9 cellular contexts compared by ENCODE assay signal in genomic region chr11:124897681-124898680, GRCh38. TPM values are rescaled to one million over a fixed set of nuclear protein-coding genes. Genes with fewer than 3 reads are reported as not detected.
DNase-seq lines count a peak whose midpoint lies in the region; ATAC-seq and TF ChIP-seq lines count a peak whose summit lies in the region.
"Had no signal": no experiment of that assay in that cellular context is flagged by ENCODE, and none has a peak within 500 bp of the region (broad histone marks: within the 10 kb centered on the region; RNA-seq: fewer than 3 reads in every experiment).

Gene ROBO4 (minus strand): TSS chr11:124897865. CDS start chr11:124897795, 70 bp downstream.

- peaks cover 55% of the 10 kb centered on the region for H3K27me3 Mint-ChIP-seq in T-helper 17 cell

- H3K4me1 Mint-ChIP-seq in T-helper 17 cell = peaks cover 11% of the 10 kb centered on the region

- ATAC-seq in T-helper 17 cell = no peak
- no peak for ATAC-seq in HG03045 (IDR thresholded peaks at IDR 0.05; ENCODE audit: unreplicated experiment)
- no peak for ATAC-seq in activated CD4-positive, CD25-positive, alpha-beta regulatory T cell treated with anti-CD3 and anti-CD28 coated beads, Interleukin-2, amount 50 U/mL, for 24 hours

- peak; percentile 20 for TF ChIP-seq CTCF in foreskin fibroblast (IDR thresholded peaks at IDR 0.05; ENCODE audit: low read depth, low read length)
- TF ChIP-seq CTCF in GM13977 (IDR thresholded peaks at IDR 0.05; ENCODE audit: extremely low read depth, insufficient read depth, missing control alignments) = no peak

- no peak within 1 kb of the TSS for H3K4me3 Mint-ChIP-seq in T-helper 17 cell
- H3K4me3 Mint-ChIP-seq: activated naive CD4-positive, alpha-beta T cell treated with anti-CD3 and anti-CD28 coated beads, Interleukin-2, amount 50 U/mL, for 24 hours had no signal

- DNase-seq in Caki2 (ENCODE audit: low read depth) = peak; percentile 39
- DNase-seq in T-helper 17 cell = no peak
- DNase-seq in foreskin fibroblast = peak; percentile 91 to 95
- DNase-seq in posterior vena cava (ENCODE audit: low spot score) = no peak
- DNase-seq in DMS53 treated with DMSO at 0.1 percent for 48 hours (lab: John Stamatoyannopoulos, UW; ENCODE audit: unreplicated experiment) = no peak
- no peak for DNase-seq in GM13977 (ENCODE audit: low spot score)

- H3K4me3 ChIP-seq in foreskin fibroblast (ENCODE audit: low read depth in 1 of 2, low read length in 2 of 2) = no peak within 1 kb of the TSS

- H3K9me3 ChIP-seq in T-helper 17 cell (ENCODE audit: control insufficient read depth, low read length, poor library complexity, severe bottlenecking) = no peaks in the 10 kb centered on the region

- in situ Hi-C loops in Caki2 (cut with HindIII; ENCODE audit: low pct_unique_long_range_greater_than_20kb, low sequenced_read_pairs) = no loop called here
- in situ Hi-C loops in GM13977 (cut with MboI; ENCODE audit: low pct_unique_long_range_greater_than_20kb, low sequenced_read_pairs, unreplicated experiment) = no loop called here

- H3K27ac Mint-ChIP-seq in T-helper 17 cell = peak within 1 kb of the TSS; percentile 51
- H3K27ac Mint-ChIP-seq: activated naive CD4-positive, alpha-beta T cell treated with anti-CD3 and anti-CD28 coated beads, Interleukin-2, amount 50 U/mL, for 24 hours had no signal

- peaks cover 5% of the 10 kb centered on the region for H3K36me3 Mint-ChIP-seq in T-helper 17 cell (ENCODE audit: low read depth)
- H3K36me3 Mint-ChIP-seq: activated naive CD4-positive, alpha-beta T cell treated with anti-CD3 and anti-CD28 coated beads, Interleukin-2, amount 50 U/mL, for 24 hours had no signal

- intact Hi-C loops in posterior vena cava (cut with DNase I) = no loop called here

RNA-seq across cellular contexts. Expression of gene ROBO4, which starts in this region (rescaled TPM):
- not detected in 2 replicates for total RNA-seq in Caki2 (2014; rRNA removed; shearing (Covaris generic); ENCODE audit: low replicate concordance)
- not detected for total RNA-seq in T-helper 17 cell
- total RNA-seq in posterior vena cava = 10 to 100 TPM; 19.8 to 23.4 TPM

Comparison
In these comparisons a context has a peak if more than half of its experiments do, and no peak if none do; other contexts are left out.
1. RNA of gene ROBO4 (total RNA-seq): 19.8 to 23.4 TPM in posterior vena cava; not detected in T-helper 17 cell and not detected in Caki2; every median in the first group is over 10 times any median in the second.
2. Peak in DNase-seq in Caki2; RNA of the gene not detected or under 1 TPM.
3. DNase-seq: peak in foreskin fibroblast (2 of 2); none in T-helper 17 cell (0 of 3), posterior vena cava (single experiment), DMS53 treated with DMSO at 0.1 percent for 48 hours (single experiment) and GM13977 (single experiment).